In the genomic region with DNA sequence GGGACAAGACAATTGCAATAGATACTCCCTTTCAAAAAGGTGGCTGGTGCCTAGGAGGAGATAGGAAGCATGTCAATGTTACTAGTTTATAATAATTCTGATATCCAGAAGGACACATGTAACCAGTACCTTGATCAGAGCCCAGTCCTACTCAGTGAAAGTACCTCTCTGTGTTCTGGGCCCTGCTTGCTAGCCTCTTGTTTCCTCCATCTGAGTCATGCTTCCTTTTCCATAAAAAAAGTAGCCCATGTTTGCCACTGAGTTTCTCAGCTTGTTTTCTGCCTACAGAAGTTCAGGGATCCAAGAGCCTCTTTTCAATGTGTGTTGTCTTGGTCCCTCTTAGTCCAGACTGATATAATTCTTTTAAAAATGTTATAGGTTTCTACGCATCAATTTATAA, we compare ENCODE assay signal across 22 cellular contexts.
DNase-seq lines count a peak whose midpoint lies in the region; ATAC-seq, FAIRE-seq and TF ChIP-seq lines count a peak whose summit lies in the region.
"Had no signal": no experiment of that assay in that cellular context is flagged by ENCODE, and none has a peak within 500 bp of the region (broad histone marks: within the 10 kb centered on the region; RNA-seq: fewer than 3 reads in every experiment).

No MANE protein-coding gene starts in this region.

- in situ Hi-C loops in ACHN (cut with HindIII; ENCODE audit: low pct_ligation_motif_present, low pct_unique_long_range_greater_than_20kb, low sequenced_read_pairs), result no loop called here

- H3K4me1 ChIP-seq in foreskin keratinocyte (no peaks in the 10 kb centered on the region), aorta (ENCODE audit: control insufficient read depth in 1 of 2, insufficient read depth in 2 of 2, low read length in 2 of 2) (no peaks in the 10 kb centered on the region)
- H3K4me1 ChIP-seq: lower lobe of right lung had no signal

- no peak overlapping the region for H3K27ac ChIP-seq in foreskin keratinocyte
- H3K27ac ChIP-seq in aorta (ENCODE audit: low read depth in 1 of 2, low read length in 2 of 2), result no peak overlapping the region
- H3K27ac ChIP-seq: adrenal gland, lower lobe of right lung had no signal

- peaks cover 0 to 1% of the 10 kb centered on the region in 2 donors for H3K36me3 ChIP-seq in aorta (ENCODE audit: control insufficient read depth in 1 of 2, insufficient read depth in 2 of 2, low read length in 1 of 2)
- H3K36me3 ChIP-seq: adrenal gland, lower lobe of right lung had no signal

- no peaks in the 10 kb centered on the region for H3K27me3 ChIP-seq in foreskin keratinocyte
- no peaks in the 10 kb centered on the region for H3K27me3 ChIP-seq in aorta (ENCODE audit: control insufficient read depth in 1 of 2, insufficient read depth in 2 of 2, low read length in 1 of 2)
- H3K27me3 ChIP-seq: adrenal gland had no signal

- H3K9me3 ChIP-seq in aorta (ENCODE audit: control insufficient read depth, low read length), result no peaks in the 10 kb centered on the region
- H3K9me3 ChIP-seq: adrenal gland, lower lobe of right lung had no signal

- intact Hi-C loops in aorta (cut with DNase I), result no loop called here

- peak; percentile 5 for DNase-seq in ACHN
- DNase-seq in H54 (ENCODE audit: insufficient read length, low spot score), result no peak
- peak; percentile 4 for DNase-seq in SW480 (ENCODE audit: low spot score)
- DNase-seq in foreskin keratinocyte, result no peak
- DNase-seq in COLO829 (ENCODE audit: low spot score), result no peak
- DNase-seq in activated effector memory CD4-positive, alpha-beta T cell treated with Interleukin-2 at 50 U/mL for 16 hours, result no peak
- DNase-seq in aorta, result no peak
- DNase-seq: activated CD4-positive, alpha-beta T cell treated with anti-CD3 and anti-CD28 coated beads for 1 hour; activated CD8-positive, alpha-beta memory T cell treated with anti-CD3 and anti-CD28 coated beads, Interleukin-2, amount 10 ng/mL, durations not matched to agents 7 days and 5 days; adrenal gland; COR-L47; H7; lower lobe of right lung; natural killer cell; NCI-H187 treated with DMSO at 0.1 percent for 48 hours; NCI-H524 treated with DMSO at 0.1 percent for 48 hours; posterior cingulate gyrus; stimulated activated CD4-positive, alpha-beta T cell treated with anti-CD3 and anti-CD28 coated beads, Interleukin-4, amount 100 ng/mL, for 4 hours; stimulated activated CD8-positive, alpha-beta memory T cell treated with anti-CD3 and anti-CD28 coated beads, Interleukin-4, amount 100 ng/mL, for 48 hours; substantia nigra had no signal

- TF ChIP-seq CTCF in foreskin keratinocyte (conservative IDR thresholded peaks at IDR 0.05), result no peak

- TF ChIP-seq POLR2A in H54 (IDR thresholded peaks at IDR 0.05; ENCODE audit: low read depth, low read length), result no peak

- peak; percentile 45 for ATAC-seq in foreskin keratinocyte
- ATAC-seq in HG02610 (IDR thresholded peaks at IDR 0.05; ENCODE audit: unreplicated experiment), result no peak
- ATAC-seq in aorta (ENCODE audit: low FRiP score), result no peak
- ATAC-seq: activated CD8-positive, alpha-beta memory T cell treated with anti-CD3 and anti-CD28 coated beads, Interleukin-2, amount 10 ng/mL, durations not matched to agents 7 days and 5 days; lower lobe of right lung; natural killer cell had no signal

- WGBS in aorta, 2 donors, result 97 to 100% methylated on average over 1 of the region's 1 CpG

- H3K4me3 ChIP-seq in aorta (ENCODE audit: low read length in 2 of 2), result no peak overlapping the region
- H3K4me3 ChIP-seq: adrenal gland, lower lobe of right lung, smooth muscle cell had no signal

- FAIRE-seq in H54 (lab: Jason Lieb, UNC), result peak; percentile 89

Comparison
In these comparisons a context has a peak if more than half of its experiments do, and no peak if none do; other contexts are left out.
1. DNase-seq: peak in ACHN (single experiment) and SW480 (single experiment); none in H54 (single experiment), foreskin keratinocyte (0 of 2), COLO829 (single experiment), activated effector memory CD4-positive, alpha-beta T cell treated with Interleukin-2 at 50 U/mL for 16 hours (single experiment) and aorta (0 of 2).